Comparison of ENCODE assay signal across 11 cellular contexts in the genomic region with DNA sequence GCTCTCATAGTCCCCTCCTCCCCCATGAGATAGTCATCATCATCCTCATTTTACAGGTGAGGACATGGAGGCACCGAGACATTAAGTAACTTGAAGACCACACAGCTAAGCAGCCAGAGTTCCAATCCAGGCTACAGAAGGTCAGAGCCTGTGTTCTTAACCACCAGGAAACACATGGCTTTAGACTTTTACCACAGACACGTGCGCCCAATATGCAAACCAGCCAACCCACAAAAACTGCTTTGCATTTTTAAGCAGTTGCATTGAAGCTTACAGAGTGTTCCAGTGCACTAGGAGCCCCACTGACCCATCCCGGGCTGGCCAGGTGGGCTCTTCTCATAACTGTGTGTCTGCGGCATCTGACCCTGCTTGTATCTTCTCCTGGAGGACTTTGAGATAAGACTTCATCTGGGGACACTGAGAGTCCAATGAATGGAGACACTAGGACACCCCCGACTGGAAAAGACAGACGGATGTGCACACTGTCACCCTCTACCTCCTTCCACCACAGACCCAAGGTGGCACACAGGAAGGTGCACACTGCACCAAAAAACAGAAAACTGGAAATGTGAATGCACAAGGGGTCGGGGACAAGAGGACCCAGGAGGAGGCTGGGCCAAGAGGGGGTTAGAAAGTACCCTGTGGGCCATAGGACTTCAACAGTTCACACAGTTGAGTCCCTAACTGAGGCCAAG. TPM values are rescaled to one million over a fixed set of nuclear protein-coding genes. Genes with fewer than 3 reads are reported as not detected.
A peak's percentile ranks its signal among the peaks of the same experiment; 100 is the strongest.
DNase-seq lines count a peak whose midpoint lies in the region; ATAC-seq and TF ChIP-seq lines count a peak whose summit lies in the region.
"Had no signal": no experiment of that assay in that cellular context is flagged by ENCODE, and none has a peak within 500 bp of the region (broad histone marks: within the 10 kb centered on the region; RNA-seq: fewer than 3 reads in every experiment).

No MANE protein-coding gene starts in this region.

- peaks cover 27% of the 10 kb centered on the region for H3K4me1 Mint-ChIP-seq in activated B cell treated with CpG ODN at 0.5 μM for 24 hours

- intact Hi-C loops in activated B cell treated with CpG ODN at 0.5 μM for 24 hours (cut with micrococcal nuclease), result loop anchor here (1.0 to 2.0 kb wide), 4 partner anchors 9 to 57 kb away; partner anchors contain the start of gene ETS2
- intact Hi-C loops in left ventricle myocardium superior (cut with micrococcal nuclease), result no loop called here
- intact Hi-C loops in Right ventricle myocardium inferior (cut with DNase I), result no loop called here

- ATAC-seq in GM18511 (IDR thresholded peaks at IDR 0.05; ENCODE audit: unreplicated experiment) (peak; percentile 95), GM21529 (IDR thresholded peaks at IDR 0.05; ENCODE audit: unreplicated experiment) (peak; percentile 81), HG03432 (IDR thresholded peaks at IDR 0.05; ENCODE audit: unreplicated experiment) (peak; percentile 61), activated B cell treated with CpG ODN at 0.5 μM for 24 hours (ENCODE audit: low read depth) (peak; percentile 78), left ventricle myocardium superior (no peak), Right ventricle myocardium inferior (no peak)
- ATAC-seq: lower lobe of right lung had no signal

- H3K36me3 Mint-ChIP-seq in activated B cell treated with CpG ODN at 0.5 μM for 24 hours (ENCODE audit: low read depth), result no peaks in the 10 kb centered on the region

- TF ChIP-seq CTCF in activated B cell treated with CpG ODN at 0.5 μM for 24 hours (IDR thresholded peaks at IDR 0.05), result no peak

- peaks cover 57% of the 10 kb centered on the region for H3K27me3 Mint-ChIP-seq in activated B cell treated with CpG ODN at 0.5 μM for 24 hours

- peak overlapping the region; percentile 18 for H3K27ac Mint-ChIP-seq in activated B cell treated with CpG ODN at 0.5 μM for 24 hours
- H3K27ac Mint-ChIP-seq: stimulated activated naive CD8-positive, alpha-beta T cell treated with anti-CD3 and anti-CD28 coated beads, Interleukin-15, Interleukin-2, amounts not matched to agents 100 ng/mL and 50 ng/mL, for 24 hours had no signal

- DNase-seq in activated B cell treated with CpG ODN at 0.5 μM for 24 hours, result peak; percentile 39
- no peak for DNase-seq in left ventricle myocardium superior
- no peak for DNase-seq in NCI-H748 treated with DMSO at 0.1 percent for 48 hours (lab: John Stamatoyannopoulos, UW)
- no peak for DNase-seq in Right ventricle myocardium inferior (ENCODE audit: missing footprints)
- no peak for DNase-seq in 8988T
- DNase-seq: lower lobe of right lung, NCI-H69 had no signal

- no peaks in the 10 kb centered on the region for H3K9me3 Mint-ChIP-seq in activated B cell treated with CpG ODN at 0.5 μM for 24 hours
- H3K9me3 Mint-ChIP-seq: stimulated activated naive CD8-positive, alpha-beta T cell treated with anti-CD3 and anti-CD28 coated beads, Interleukin-15, Interleukin-2, amounts not matched to agents 100 ng/mL and 50 ng/mL, for 24 hours had no signal

- H3K4me3 Mint-ChIP-seq in activated B cell treated with CpG ODN at 0.5 μM for 24 hours, result peak overlapping the region; percentile 44
- H3K4me3 Mint-ChIP-seq: stimulated activated naive CD8-positive, alpha-beta T cell treated with anti-CD3 and anti-CD28 coated beads, Interleukin-15, Interleukin-2, amounts not matched to agents 100 ng/mL and 50 ng/mL, for 24 hours had no signal

- POLR2A ChIA-PET in activated B cell treated with CpG ODN at 0.5 μM for 24 hours (lab: Charles Lee), result interaction anchor here (1.8 kb wide), 1 partner anchor 9 kb away, joined by 10 read pairs; no protein-coding TSS in a partner anchor

- CTCF ChIA-PET in activated B cell treated with CpG ODN at 0.5 μM for 24 hours (lab: Charles Lee), result no interaction called here

RNA-seq across cellular contexts. Expression of gene ETS2, which starts 56.4 kb away (rescaled TPM):
- 4.4 and 4.5 TPM in 2 replicates for total RNA-seq in activated B cell treated with CpG ODN at 0.5 μM for 24 hours
- 43.8 TPM for total RNA-seq in left ventricle myocardium superior
- total RNA-seq in Right ventricle myocardium inferior, result 51.5 TPM

Comparison
In these comparisons a context has a peak if more than half of its experiments do, and no peak if none do; other contexts are left out.
1. ATAC-seq: peak in GM18511 (single experiment), GM21529 (single experiment), HG03432 (single experiment) and activated B cell treated with CpG ODN at 0.5 μM for 24 hours (single experiment); none in left ventricle myocardium superior (single experiment) and Right ventricle myocardium inferior (single experiment).